8 cellular contexts compared by ENCODE assay signal in genomic region chr2:263774-264492, GRCh38. TPM values are rescaled to one million over a fixed set of nuclear protein-coding genes. Genes with fewer than 3 reads are reported as not detected.
DNase-seq lines count a peak whose midpoint lies in the region; TF ChIP-seq lines count a peak whose summit lies in the region.

TSS of gene SH3YL1 (minus strand) at chr2:264032. CDS start at chr2:263984, 48 bp downstream.

- no peak for TF ChIP-seq CTCF in HFF-Myc (IDR thresholded peaks at IDR 0.05; ENCODE audit: low read depth, low read length, missing control alignments)
- no peak for TF ChIP-seq CTCF in fibroblast of pulmonary artery (IDR thresholded peaks at IDR 0.05; ENCODE audit: low read length, missing control alignments)
- no peak for TF ChIP-seq CTCF in neural crest cell (conservative IDR thresholded peaks at IDR 0.05)
- no peak for TF ChIP-seq CTCF in tibial nerve (IDR thresholded peaks at IDR 0.05)

- H3K4me1 Mint-ChIP-seq in activated T-helper 1 cell treated with anti-CD3 and anti-CD28 coated beads, Interleukin-12 subunit alpha, Interleukin-12 subunit beta, Interleukin-2, Interleukin-4 antibody, amounts not matched to agents 30 ng/mL and 10 ng/mL and 1 ng/mL, durations not matched to agents 14 hours and 24 hours and 36 hours (ENCODE audit: low read depth), result peaks cover 40% of the 10 kb centered on the region
- peaks cover 35% of the 10 kb centered on the region for H3K4me1 Mint-ChIP-seq in neural crest cell

- H3K27ac ChIP-seq in tibial nerve, result peak within 1 kb of the TSS; percentile 41 to 84 (median 82)

- TF ChIP-seq POLR2A in tibial nerve (IDR thresholded peaks at IDR 0.05), result no peak

- peaks cover 0 to 49% (median 14%) of the 10 kb centered on the region in 4 donors for H3K4me1 ChIP-seq in tibial nerve

- H3K4me3 Mint-ChIP-seq in activated T-helper 1 cell treated with anti-CD3 and anti-CD28 coated beads, Interleukin-12 subunit alpha, Interleukin-12 subunit beta, Interleukin-2, Interleukin-4 antibody, amounts not matched to agents 30 ng/mL and 10 ng/mL and 1 ng/mL, durations not matched to agents 14 hours and 24 hours and 36 hours, result peak within 1 kb of the TSS; percentile 94
- H3K4me3 Mint-ChIP-seq in neural crest cell, result peak within 1 kb of the TSS; percentile 97

- intact Hi-C loops in activated T-helper 1 cell treated with anti-CD3 and anti-CD28 coated beads, Interleukin-12 subunit alpha, Interleukin-12 subunit beta, Interleukin-2, Interleukin-4 antibody, amounts not matched to agents 30 ng/mL and 10 ng/mL and 1 ng/mL, durations not matched to agents 14 hours and 24 hours and 36 hours (cut with micrococcal nuclease), result loop anchor here (1.0 to 2.0 kb wide), 4 partner anchors 17 to 413 kb away; partner anchors contain the start of gene TMEM18

- peaks cover 2% of the 10 kb centered on the region for H3K9me3 Mint-ChIP-seq in activated T-helper 1 cell treated with anti-CD3 and anti-CD28 coated beads, Interleukin-12 subunit alpha, Interleukin-12 subunit beta, Interleukin-2, Interleukin-4 antibody, amounts not matched to agents 30 ng/mL and 10 ng/mL and 1 ng/mL, durations not matched to agents 14 hours and 24 hours and 36 hours
- peaks cover 2% of the 10 kb centered on the region for H3K9me3 Mint-ChIP-seq in neural crest cell

- peak within 1 kb of the TSS; percentile 94 for H3K27ac Mint-ChIP-seq in activated T-helper 1 cell treated with anti-CD3 and anti-CD28 coated beads, Interleukin-12 subunit alpha, Interleukin-12 subunit beta, Interleukin-2, Interleukin-4 antibody, amounts not matched to agents 30 ng/mL and 10 ng/mL and 1 ng/mL, durations not matched to agents 14 hours and 24 hours and 36 hours
- H3K27ac Mint-ChIP-seq in neural crest cell (ENCODE audit: unreplicated experiment), result peak within 1 kb of the TSS; percentile 98

- H3K4me3 ChIP-seq in HFF-Myc (replicated peaks; ENCODE audit: low read depth, low read length), result peak within 1 kb of the TSS; percentile 89
- H3K4me3 ChIP-seq in fibroblast of pulmonary artery (replicated peaks; ENCODE audit: low read depth, low read length), result peak within 1 kb of the TSS; percentile 97
- peak within 1 kb of the TSS; percentile 63 to 97 (median 82) for H3K4me3 ChIP-seq in tibial nerve

- H3K36me3 ChIP-seq in tibial nerve, result peaks cover 0 to 13% (median 0%) of the 10 kb centered on the region in 3 donors

- H3K9me3 ChIP-seq in tibial nerve, result peaks cover 0 to 3% (median 0%) of the 10 kb centered on the region in 4 donors

- no peaks in the 10 kb centered on the region for H3K27me3 Mint-ChIP-seq in activated T-helper 1 cell treated with anti-CD3 and anti-CD28 coated beads, Interleukin-12 subunit alpha, Interleukin-12 subunit beta, Interleukin-2, Interleukin-4 antibody, amounts not matched to agents 30 ng/mL and 10 ng/mL and 1 ng/mL, durations not matched to agents 14 hours and 24 hours and 36 hours (ENCODE audit: insufficient read depth)
- H3K27me3 Mint-ChIP-seq in neural crest cell (ENCODE audit: low read depth), result peaks cover 8% of the 10 kb centered on the region

- 3% methylated on average over 43 to 75 of the region's 77 CpGs for WGBS in tibial nerve, 2 donors

- no peaks in the 10 kb centered on the region for H3K27me3 ChIP-seq in tibial nerve

- DNase-seq in EH (ENCODE audit: low read depth) (peak; percentile 19), HFF-Myc (ENCODE audit: extremely low read depth, low read depth) (no peak), NCI-H510A treated with DMSO at 0.1 percent for 48 hours (lab: John Stamatoyannopoulos, UW) (peak; percentile 63), fibroblast of pulmonary artery (ENCODE audit: low read depth) (peak; percentile 16), neural crest cell (ENCODE audit: low read depth, low spot score) (no peak), tibial nerve (ENCODE audit: low spot score in 2 of 2) (no peak), SKM-1 (lab: John Stamatoyannopoulos, UW; ENCODE audit: unreplicated experiment) (no peak)
- DNase-seq in activated T-helper 1 cell treated with anti-CD3 and anti-CD28 coated beads, Interleukin-12 subunit alpha, Interleukin-12 subunit beta, Interleukin-2, Interleukin-4 antibody, amounts not matched to agents 30 ng/mL and 10 ng/mL and 1 ng/mL, durations not matched to agents 14 hours and 24 hours and 36 hours (ENCODE audit: low spot score), result peak; percentile 38

- peaks cover 16% of the 10 kb centered on the region for H3K36me3 Mint-ChIP-seq in activated T-helper 1 cell treated with anti-CD3 and anti-CD28 coated beads, Interleukin-12 subunit alpha, Interleukin-12 subunit beta, Interleukin-2, Interleukin-4 antibody, amounts not matched to agents 30 ng/mL and 10 ng/mL and 1 ng/mL, durations not matched to agents 14 hours and 24 hours and 36 hours (ENCODE audit: low read depth)
- peaks cover 30% of the 10 kb centered on the region for H3K36me3 Mint-ChIP-seq in neural crest cell (ENCODE audit: low read depth)

- no peak for TF ChIP-seq EP300 in tibial nerve (IDR thresholded peaks at IDR 0.05)

RNA-seq across cellular contexts. Expression of gene SH3YL1, which starts in this region (rescaled TPM):
- total RNA-seq in activated T-helper 1 cell treated with anti-CD3 and anti-CD28 coated beads, Interleukin-12 subunit alpha, Interleukin-12 subunit beta, Interleukin-2, Interleukin-4 antibody, amounts not matched to agents 30 ng/mL and 10 ng/mL and 1 ng/mL, durations not matched to agents 14 hours and 24 hours and 36 hours, result 18.4 and 20.1 TPM in 2 replicates
- 30.8 and 31.8 TPM in 2 replicates for total RNA-seq in neural crest cell
- total RNA-seq in tibial nerve, result 10 to 100 TPM; 22.2 to 36.0 (median 30.0) TPM

Comparison
In these comparisons a context has a peak if more than half of its experiments do, and no peak if none do; other contexts are left out.
1. DNase-seq: peak in EH (single experiment), NCI-H510A treated with DMSO at 0.1 percent for 48 hours (single experiment), activated T-helper 1 cell treated with anti-CD3 and anti-CD28 coated beads, Interleukin-12 subunit alpha, Interleukin-12 subunit beta, Interleukin-2, Interleukin-4 antibody, amounts not matched to agents 30 ng/mL and 10 ng/mL and 1 ng/mL, durations not matched to agents 14 hours and 24 hours and 36 hours (single experiment) and fibroblast of pulmonary artery (single experiment); none in HFF-Myc (single experiment), neural crest cell (single experiment), tibial nerve (0 of 2) and SKM-1 (single experiment).
2. Peak in every context shown above with its lines, with median percentiles within 50 percentile points of each other: H3K4me3 ChIP-seq.